In genomic region chr17:79023180-79023705, GRCh38 we compare ENCODE assay signal across 6 cellular contexts. TPM values are rescaled to one million over a fixed set of nuclear protein-coding genes. Genes with fewer than 3 reads are reported as not detected.
A peak's percentile ranks its signal among the peaks of the same experiment; 100 is the strongest.
DNase-seq lines count a peak whose midpoint lies in the region; ATAC-seq and TF ChIP-seq lines count a peak whose summit lies in the region.

No MANE protein-coding gene starts in this region.

- peaks cover 31% of the 10 kb centered on the region for H3K27me3 ChIP-seq in CD4-positive, alpha-beta T cell (ENCODE audit: control insufficient read depth, insufficient read depth, low read length)

- H3K4me3 Mint-ChIP-seq in CD4-positive, alpha-beta T cell = peak overlapping the region; percentile 58
- peak overlapping the region; percentile 30 for H3K4me3 Mint-ChIP-seq in activated naive CD8-positive, alpha-beta T cell treated with anti-CD3 and anti-CD28 coated beads, Interleukin-2, amount 50 U/mL, for 24 hours

- TF ChIP-seq CTCF in CD4-positive, alpha-beta T cell (IDR thresholded peaks at IDR 0.05) = no peak

- H3K4me1 Mint-ChIP-seq in CD4-positive, alpha-beta T cell (ENCODE audit: low read depth) = peaks cover 8% of the 10 kb centered on the region
- H3K4me1 Mint-ChIP-seq in activated naive CD8-positive, alpha-beta T cell treated with anti-CD3 and anti-CD28 coated beads, Interleukin-2, amount 50 U/mL, for 24 hours = peaks cover 8% of the 10 kb centered on the region

- CTCF ChIA-PET in CD4-positive, alpha-beta T cell (lab: Charles Lee) = no interaction called here

- H3K27ac Mint-ChIP-seq in CD4-positive, alpha-beta T cell = no peak overlapping the region
- H3K27ac Mint-ChIP-seq in activated naive CD8-positive, alpha-beta T cell treated with anti-CD3 and anti-CD28 coated beads, Interleukin-2, amount 50 U/mL, for 24 hours = no peak overlapping the region

- H3K27ac ChIP-seq in CD4-positive, alpha-beta T cell (ENCODE audit: low read depth, low read length) = no peak overlapping the region

- H3K9me3 ChIP-seq in CD4-positive, alpha-beta T cell (ENCODE audit: control insufficient read depth, low read length) = no peaks in the 10 kb centered on the region

- POLR2A ChIA-PET in CD4-positive, alpha-beta T cell (lab: Charles Lee) = no interaction called here

- intact Hi-C loops in CD4-positive, alpha-beta T cell (cut with DNase I, micrococcal nuclease) = no loop called here

- ATAC-seq in CD4-positive, alpha-beta T cell (ENCODE audit: poor library complexity) = no peak
- ATAC-seq in activated naive CD8-positive, alpha-beta T cell treated with anti-CD3 and anti-CD28 coated beads, Interleukin-2, amount 50 U/mL, for 24 hours = no peak
- ATAC-seq in GM18861 (IDR thresholded peaks at IDR 0.05; ENCODE audit: unreplicated experiment) = no peak

- no peaks in the 10 kb centered on the region for H3K36me3 Mint-ChIP-seq in CD4-positive, alpha-beta T cell (ENCODE audit: low read depth)
- no peaks in the 10 kb centered on the region for H3K36me3 Mint-ChIP-seq in activated naive CD8-positive, alpha-beta T cell treated with anti-CD3 and anti-CD28 coated beads, Interleukin-2, amount 50 U/mL, for 24 hours (ENCODE audit: low read depth)

- no peak for DNase-seq in CD4-positive, alpha-beta T cell
- DNase-seq in activated naive CD8-positive, alpha-beta T cell treated with anti-CD3 and anti-CD28 coated beads, Interleukin-2, amount 50 U/mL, for 24 hours = no peak
- peak; percentile 62 for DNase-seq in mesenteric fat pad (ENCODE audit: low spot score)
- DNase-seq in NCI-H2196 (lab: John Stamatoyannopoulos, UW; ENCODE audit: unreplicated experiment) = no peak
- DNase-seq in medulla oblongata (ENCODE audit: extremely low spot score) = no peak

- no peaks in the 10 kb centered on the region for H3K9me3 Mint-ChIP-seq in CD4-positive, alpha-beta T cell
- no peaks in the 10 kb centered on the region for H3K9me3 Mint-ChIP-seq in activated naive CD8-positive, alpha-beta T cell treated with anti-CD3 and anti-CD28 coated beads, Interleukin-2, amount 50 U/mL, for 24 hours

- peaks cover 53% of the 10 kb centered on the region for H3K27me3 Mint-ChIP-seq in CD4-positive, alpha-beta T cell
- peaks cover 26% of the 10 kb centered on the region for H3K27me3 Mint-ChIP-seq in activated naive CD8-positive, alpha-beta T cell treated with anti-CD3 and anti-CD28 coated beads, Interleukin-2, amount 50 U/mL, for 24 hours

RNA-seq across cellular contexts. Expression of gene C1QTNF1, which starts 0.7 kb away (rescaled TPM):
- not detected for total RNA-seq in CD4-positive, alpha-beta T cell
- 563 TPM for total RNA-seq in mesenteric fat pad

RNA-seq across cellular contexts. Expression of gene CANT1, which starts 13.7 kb away (rescaled TPM):
- total RNA-seq in CD4-positive, alpha-beta T cell = 10 to 100 TPM; 28.3 to 30.0 TPM
- 37.9 TPM for total RNA-seq in mesenteric fat pad

RNA-seq across cellular contexts. Expression of gene LGALS3BP, which starts 43.5 kb away (rescaled TPM):
- 10 to 100 TPM; 38.8 to 41.0 TPM for total RNA-seq in CD4-positive, alpha-beta T cell
- 417 TPM for total RNA-seq in mesenteric fat pad

RNA-seq across cellular contexts. Expression of gene ENGASE, which starts 51.4 kb away (rescaled TPM):
- total RNA-seq in CD4-positive, alpha-beta T cell = 10 to 100 TPM; 49.8 to 50.9 TPM
- 38.8 TPM for total RNA-seq in mesenteric fat pad

Comparison
In these comparisons a context has a peak if more than half of its experiments do, and no peak if none do; other contexts are left out.
1. RNA of gene C1QTNF1, which starts 0.7 kb away (total RNA-seq): 563 TPM in mesenteric fat pad (single experiment); not detected in CD4-positive, alpha-beta T cell; every median in the first group is over 100 times any median in the second.